ENCODE assay signal across 26 cellular contexts in the genomic region with DNA sequence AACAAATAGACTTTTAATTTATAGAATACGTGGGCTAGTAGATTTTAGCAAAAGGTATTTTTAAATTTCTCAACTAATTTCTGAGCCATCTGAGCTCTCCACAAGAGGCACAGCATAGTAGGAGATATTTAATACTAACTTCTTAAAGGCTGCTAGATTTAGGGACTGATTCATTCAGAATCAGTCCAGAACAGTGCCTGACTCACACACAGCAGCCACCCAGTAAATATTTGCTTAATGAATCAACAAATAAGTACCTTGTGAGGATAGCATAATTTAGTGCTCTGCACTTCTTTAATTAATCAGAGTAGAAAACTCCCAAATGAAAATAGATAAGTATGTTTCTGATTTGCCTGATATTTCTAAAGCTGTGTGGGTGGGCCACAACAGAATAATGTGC. TPM values are rescaled to one million over a fixed set of nuclear protein-coding genes. Genes with fewer than 3 reads are reported as not detected.
DNase-seq lines count a peak whose midpoint lies in the region.
"Had no signal": no experiment of that assay in that cellular context is flagged by ENCODE, and none has a peak within 500 bp of the region (broad histone marks: within the 10 kb centered on the region; RNA-seq: fewer than 3 reads in every experiment).

No MANE protein-coding gene starts in this region.

- H3K27ac Mint-ChIP-seq in T-helper 2 cell treated with Interferon-gamma antibody and Interleukin-4, amounts not matched to agents 5 μg/mL and 100 μg/mL, for 36 hours, result no peak overlapping the region
- H3K27ac Mint-ChIP-seq: activated CD4-positive, alpha-beta memory T cell treated with anti-CD3 and anti-CD28 coated beads, Interleukin-2, amount 10 ng/mL, durations not matched to agents 7 days and 5 days; activated naive CD4-positive, alpha-beta T cell treated with anti-CD3 and anti-CD28 coated beads, Interleukin-2, amount 50 U/mL, for 24 hours; activated T-helper 17 cell treated with anti-CD3 and anti-CD28 coated beads, Interleukin-2, amount 50 U/mL, for 72 hours; CD8-positive, alpha-beta T cell; dendritic cell treated with granulocyte-macrophage colony-stimulating factor and Interleukin-4, amounts not matched to agents 40 ng/mL and 50 ng/mL, for 4 days; endodermal cell; nephron had no signal

- H3K9me3 Mint-ChIP-seq in T-helper 2 cell treated with Interferon-gamma antibody and Interleukin-4, amounts not matched to agents 5 μg/mL and 100 μg/mL, for 36 hours, result no peaks in the 10 kb centered on the region
- H3K9me3 Mint-ChIP-seq: activated CD4-positive, alpha-beta memory T cell treated with anti-CD3 and anti-CD28 coated beads, Interleukin-2, amount 10 ng/mL, durations not matched to agents 7 days and 5 days; CD8-positive, alpha-beta T cell; dendritic cell treated with granulocyte-macrophage colony-stimulating factor and Interleukin-4, amounts not matched to agents 40 ng/mL and 50 ng/mL, for 4 days; endodermal cell; nephron had no signal

- no peaks in the 10 kb centered on the region for H3K36me3 Mint-ChIP-seq in T-helper 2 cell treated with Interferon-gamma antibody and Interleukin-4, amounts not matched to agents 5 μg/mL and 100 μg/mL, for 36 hours (ENCODE audit: low read depth)
- H3K36me3 Mint-ChIP-seq: activated naive CD4-positive, alpha-beta T cell treated with anti-CD3 and anti-CD28 coated beads, Interleukin-2, amount 50 U/mL, for 24 hours; CD8-positive, alpha-beta T cell had no signal

- no peak overlapping the region for H3K4me3 Mint-ChIP-seq in T-helper 2 cell treated with Interferon-gamma antibody and Interleukin-4, amounts not matched to agents 5 μg/mL and 100 μg/mL, for 36 hours
- H3K4me3 Mint-ChIP-seq: activated CD4-positive, alpha-beta memory T cell treated with anti-CD3 and anti-CD28 coated beads, Interleukin-2, amount 10 ng/mL, durations not matched to agents 7 days and 5 days; activated naive CD4-positive, alpha-beta T cell treated with anti-CD3 and anti-CD28 coated beads, Interleukin-2, amount 50 U/mL, for 24 hours; activated T-helper 17 cell treated with anti-CD3 and anti-CD28 coated beads, Interleukin-2, amount 50 U/mL, for 72 hours; CD8-positive, alpha-beta T cell; dendritic cell treated with granulocyte-macrophage colony-stimulating factor and Interleukin-4, amounts not matched to agents 40 ng/mL and 50 ng/mL, for 4 days; endodermal cell; nephron had no signal

- H3K4me1 Mint-ChIP-seq in T-helper 2 cell treated with Interferon-gamma antibody and Interleukin-4, amounts not matched to agents 5 μg/mL and 100 μg/mL, for 36 hours (ENCODE audit: low read depth), result no peaks in the 10 kb centered on the region
- H3K4me1 Mint-ChIP-seq: activated CD4-positive, alpha-beta memory T cell treated with anti-CD3 and anti-CD28 coated beads, Interleukin-2, amount 10 ng/mL, durations not matched to agents 7 days and 5 days; activated naive CD4-positive, alpha-beta T cell treated with anti-CD3 and anti-CD28 coated beads, Interleukin-2, amount 50 U/mL, for 24 hours; activated T-helper 17 cell treated with anti-CD3 and anti-CD28 coated beads, Interleukin-2, amount 50 U/mL, for 72 hours; endodermal cell; nephron had no signal

- H3K27me3 Mint-ChIP-seq in T-helper 2 cell treated with Interferon-gamma antibody and Interleukin-4, amounts not matched to agents 5 μg/mL and 100 μg/mL, for 36 hours (ENCODE audit: low read depth), result no peaks in the 10 kb centered on the region
- H3K27me3 Mint-ChIP-seq: activated CD4-positive, alpha-beta memory T cell treated with anti-CD3 and anti-CD28 coated beads, Interleukin-2, amount 10 ng/mL, durations not matched to agents 7 days and 5 days; activated naive CD4-positive, alpha-beta T cell treated with anti-CD3 and anti-CD28 coated beads, Interleukin-2, amount 50 U/mL, for 24 hours; activated T-helper 17 cell treated with anti-CD3 and anti-CD28 coated beads, Interleukin-2, amount 50 U/mL, for 72 hours; dendritic cell treated with granulocyte-macrophage colony-stimulating factor and Interleukin-4, amounts not matched to agents 40 ng/mL and 50 ng/mL, for 4 days had no signal

- DNase-seq in A172 (ENCODE audit: low spot score) (peak; percentile 8), LHCN-M2 (ENCODE audit: low read depth) (peak; percentile 48), astrocyte of the hippocampus (ENCODE audit: low read depth, low spot score) (peak; percentile 40), kidney glomerular epithelial cell (lab: John Stamatoyannopoulos, UW) (peak; percentile 32), EL (no peak), SHP77 (lab: John Stamatoyannopoulos, UW) (no peak)
- DNase-seq in activated CD4-positive, CD25-positive, alpha-beta regulatory T cell treated with anti-CD3 and anti-CD28 coated beads, Interleukin-2, amount 50 U/mL, for 72 hours, result no peak
- no peak for DNase-seq in T-helper 2 cell treated with Interferon-gamma antibody and Interleukin-4, amounts not matched to agents 5 μg/mL and 100 μg/mL, for 36 hours (ENCODE audit: low spot score)
- DNase-seq: activated CD4-positive, alpha-beta memory T cell treated with anti-CD3 and anti-CD28 coated beads, Interleukin-2, amount 10 ng/mL, durations not matched to agents 7 days and 5 days; activated CD4-positive, alpha-beta T cell treated with anti-CD3 and anti-CD28 coated beads for 1 hour; amygdala; CD8-positive, alpha-beta T cell; central memory CD4-positive, alpha-beta T cell; endodermal cell; hippocampal formation; NCI-H1694; NCI-H510A treated with DMSO at 0.1 percent for 48 hours; pancreas; PC-9; stimulated activated CD4-positive, alpha-beta T cell treated with anti-CD3 and anti-CD28 coated beads, Interleukin-4, amount 100 ng/mL, for 1 hour; transverse colon had no signal

RNA-seq across cellular contexts. Expression of gene SYT4, which starts 35.6 kb away (rescaled TPM):
- total RNA-seq in A172 (2014; rRNA removed; shearing (Covaris generic)), result not detected in 2 replicates
- not detected in 2 replicates for total RNA-seq in LHCN-M2 (2014; rRNA removed)
- not detected for polyA plus RNA-seq in LHCN-M2 (2012)
- total RNA-seq: activated T-helper 17 cell treated with anti-CD3 and anti-CD28 coated beads, Interleukin-2, amount 50 U/mL, for 72 hours; CD8-positive, alpha-beta T cell; lower leg skin; PC-9 had no signal

Comparison
In these comparisons a context has a peak if more than half of its experiments do, and no peak if none do; other contexts are left out.
1. DNase-seq: peak in A172 (single experiment), LHCN-M2 (single experiment), astrocyte of the hippocampus (single experiment) and kidney glomerular epithelial cell (single experiment); none in EL (single experiment), activated CD4-positive, CD25-positive, alpha-beta regulatory T cell treated with anti-CD3 and anti-CD28 coated beads, Interleukin-2, amount 50 U/mL, for 72 hours (single experiment), T-helper 2 cell treated with Interferon-gamma antibody and Interleukin-4, amounts not matched to agents 5 μg/mL and 100 μg/mL, for 36 hours (single experiment) and SHP77 (0 of 2).